8 cellular contexts compared by ENCODE assay signal in genomic region chr4:78059524-78059889, GRCh38. TPM values are rescaled to one million over a fixed set of nuclear protein-coding genes. Genes with fewer than 3 reads are reported as not detected.
A peak's percentile ranks its signal among the peaks of the same experiment; 100 is the strongest.
DNase-seq lines count a peak whose midpoint lies in the region; ATAC-seq and TF ChIP-seq lines count a peak whose summit lies in the region.

No MANE protein-coding gene starts in this region.

- peaks cover 61% of the 10 kb centered on the region for H3K27me3 Mint-ChIP-seq in activated CD4-positive, alpha-beta T cell treated with anti-CD3 and anti-CD28 coated beads for 36 hours
- peaks cover 74% of the 10 kb centered on the region for H3K27me3 Mint-ChIP-seq in dendritic cell treated with granulocyte-macrophage colony-stimulating factor and Interleukin-4, amounts not matched to agents 40 ng/mL and 50 ng/mL, for 4 days
- peaks cover 76% of the 10 kb centered on the region for H3K27me3 Mint-ChIP-seq in stimulated activated naive CD8-positive, alpha-beta T cell treated with anti-CD3 and anti-CD28 coated beads, Interleukin-15, Interleukin-2, amounts not matched to agents 100 ng/mL and 50 ng/mL, for 24 hours

- H3K9me2 ChIP-seq in MM.1S (replicated peaks; ENCODE audit: insufficient read depth, low read length), result no peaks in the 10 kb centered on the region

- POLR2A ChIA-PET in activated CD4-positive, alpha-beta T cell treated with anti-CD3 and anti-CD28 coated beads for 36 hours (lab: Charles Lee), result no interaction called here

- CTCF ChIA-PET in activated CD4-positive, alpha-beta T cell treated with anti-CD3 and anti-CD28 coated beads for 36 hours (lab: Charles Lee), result interaction anchor here (0.6 to 2.7 kb wide), 11 partner anchors 9 to 793 kb away, joined by 3 to 17 read pairs (median 4); no protein-coding TSS in a partner anchor

- H3K4me2 ChIP-seq in MM.1S (ENCODE audit: low read depth, low read length), result peak overlapping the region; percentile 97

- peak; percentile 53 for DNase-seq in activated CD4-positive, alpha-beta T cell treated with anti-CD3 and anti-CD28 coated beads for 36 hours
- DNase-seq in activated CD4-positive, alpha-beta T cell treated with anti-CD3 and anti-CD28 coated beads for 4 hours, result no peak
- DNase-seq in MM.1S, result peak; percentile 52
- DNase-seq in RWPE2 (ENCODE audit: low spot score), result no peak
- peak; percentile 88 for DNase-seq in kidney tubule cell (ENCODE audit: low spot score)
- no peak for DNase-seq in central memory CD4-positive, alpha-beta T cell

- H2AFZ ChIP-seq in MM.1S (ENCODE audit: low read length), result peak overlapping the region; percentile 59; the same call in 1 of the 2 replicates

- no peaks in the 10 kb centered on the region for H3K36me3 Mint-ChIP-seq in activated CD4-positive, alpha-beta T cell treated with anti-CD3 and anti-CD28 coated beads for 36 hours (ENCODE audit: low read depth)
- no peaks in the 10 kb centered on the region for H3K36me3 Mint-ChIP-seq in dendritic cell treated with granulocyte-macrophage colony-stimulating factor and Interleukin-4, amounts not matched to agents 40 ng/mL and 50 ng/mL, for 4 days (ENCODE audit: low read depth)
- no peaks in the 10 kb centered on the region for H3K36me3 Mint-ChIP-seq in stimulated activated naive CD8-positive, alpha-beta T cell treated with anti-CD3 and anti-CD28 coated beads, Interleukin-15, Interleukin-2, amounts not matched to agents 100 ng/mL and 50 ng/mL, for 24 hours (ENCODE audit: low read depth)

- 0 out of 2 replicates have a peak, but pooled peaks cover 4% of the 10 kb centered on the region for H3K27me3 ChIP-seq in MM.1S (replicated peaks; ENCODE audit: insufficient read depth, low read length)
- H3K27me3 ChIP-seq in RWPE2 (ENCODE audit: insufficient read depth, poor library complexity, severe bottlenecking), result no peaks in the 10 kb centered on the region

- H3K4me1 ChIP-seq in MM.1S (ENCODE audit: low read length), result no peaks in the 10 kb centered on the region
- H3K4me1 ChIP-seq in RWPE2 (ENCODE audit: insufficient read depth, poor library complexity, severe bottlenecking), result peaks cover 9% of the 10 kb centered on the region

- TF ChIP-seq CTCF in MM.1S (IDR thresholded peaks at IDR 0.05; ENCODE audit: low read length) (peak; percentile 55), RWPE2 (IDR thresholded peaks at IDR 0.05; ENCODE audit: poor library complexity, severe bottlenecking) (peak; percentile 42)

- H3K4me1 Mint-ChIP-seq in activated CD4-positive, alpha-beta T cell treated with anti-CD3 and anti-CD28 coated beads for 36 hours, result peaks cover 24% of the 10 kb centered on the region
- H3K4me1 Mint-ChIP-seq in dendritic cell treated with granulocyte-macrophage colony-stimulating factor and Interleukin-4, amounts not matched to agents 40 ng/mL and 50 ng/mL, for 4 days (ENCODE audit: low read depth), result peaks cover 27% of the 10 kb centered on the region
- H3K4me1 Mint-ChIP-seq in stimulated activated naive CD8-positive, alpha-beta T cell treated with anti-CD3 and anti-CD28 coated beads, Interleukin-15, Interleukin-2, amounts not matched to agents 100 ng/mL and 50 ng/mL, for 24 hours (ENCODE audit: low read depth), result peaks cover 46% of the 10 kb centered on the region

- H3K27ac Mint-ChIP-seq in activated CD4-positive, alpha-beta T cell treated with anti-CD3 and anti-CD28 coated beads for 36 hours, result no peak overlapping the region
- no peak overlapping the region for H3K27ac Mint-ChIP-seq in dendritic cell treated with granulocyte-macrophage colony-stimulating factor and Interleukin-4, amounts not matched to agents 40 ng/mL and 50 ng/mL, for 4 days
- no peak overlapping the region for H3K27ac Mint-ChIP-seq in stimulated activated naive CD8-positive, alpha-beta T cell treated with anti-CD3 and anti-CD28 coated beads, Interleukin-15, Interleukin-2, amounts not matched to agents 100 ng/mL and 50 ng/mL, for 24 hours

- no peaks in the 10 kb centered on the region for H3F3A ChIP-seq in MM.1S (ENCODE audit: insufficient read depth, low read length)

- no peaks in the 10 kb centered on the region for H3K9me3 Mint-ChIP-seq in activated CD4-positive, alpha-beta T cell treated with anti-CD3 and anti-CD28 coated beads for 36 hours (ENCODE audit: low read depth)
- H3K9me3 Mint-ChIP-seq in dendritic cell treated with granulocyte-macrophage colony-stimulating factor and Interleukin-4, amounts not matched to agents 40 ng/mL and 50 ng/mL, for 4 days, result no peaks in the 10 kb centered on the region
- no peaks in the 10 kb centered on the region for H3K9me3 Mint-ChIP-seq in stimulated activated naive CD8-positive, alpha-beta T cell treated with anti-CD3 and anti-CD28 coated beads, Interleukin-15, Interleukin-2, amounts not matched to agents 100 ng/mL and 50 ng/mL, for 24 hours

- no peak overlapping the region for H3K27ac ChIP-seq in MM.1S (ENCODE audit: low read length)
- no peak overlapping the region for H3K27ac ChIP-seq in RWPE2 (ENCODE audit: poor library complexity, severe bottlenecking)

- intact Hi-C loops in activated CD4-positive, alpha-beta T cell treated with anti-CD3 and anti-CD28 coated beads for 36 hours (cut with DNase I, micrococcal nuclease), result loop anchor here (2.0 to 10.0 kb wide), 5 partner anchors 102 to 803 kb away; no protein-coding TSS in a partner anchor
- intact Hi-C loops in dendritic cell treated with granulocyte-macrophage colony-stimulating factor and Interleukin-4, amounts not matched to agents 40 ng/mL and 50 ng/mL, for 4 days (cut with micrococcal nuclease), result no loop called here

- peak overlapping the region; percentile 20; the same call in 1 of the 2 replicates for H3K9ac ChIP-seq in MM.1S (ENCODE audit: low read length)

- peak overlapping the region; percentile 77 for H3K4me3 ChIP-seq in MM.1S (ENCODE audit: low read length)
- H3K4me3 ChIP-seq in RWPE2 (ENCODE audit: severe bottlenecking), result peak overlapping the region; percentile 43

- H3K36me3 ChIP-seq in MM.1S (replicated peaks; ENCODE audit: insufficient read depth, low read length) (no peaks in the 10 kb centered on the region), RWPE2 (ENCODE audit: low read depth) (no peaks in the 10 kb centered on the region)

- H4K20me1 ChIP-seq in MM.1S (ENCODE audit: insufficient read depth, low read length), result no peaks in the 10 kb centered on the region

- H3K79me2 ChIP-seq in MM.1S (ENCODE audit: low read length), result no peaks in the 10 kb centered on the region

- ATAC-seq in activated CD4-positive, alpha-beta T cell treated with anti-CD3 and anti-CD28 coated beads for 36 hours, result no peak
- no peak for ATAC-seq in RWPE2 (ENCODE audit: low read depth)

- H3K4me3 Mint-ChIP-seq in activated CD4-positive, alpha-beta T cell treated with anti-CD3 and anti-CD28 coated beads for 36 hours, result peak overlapping the region; percentile 72
- peak overlapping the region; percentile 26 for H3K4me3 Mint-ChIP-seq in dendritic cell treated with granulocyte-macrophage colony-stimulating factor and Interleukin-4, amounts not matched to agents 40 ng/mL and 50 ng/mL, for 4 days
- H3K4me3 Mint-ChIP-seq in stimulated activated naive CD8-positive, alpha-beta T cell treated with anti-CD3 and anti-CD28 coated beads, Interleukin-15, Interleukin-2, amounts not matched to agents 100 ng/mL and 50 ng/mL, for 24 hours, result peak overlapping the region; percentile 89

- H3K9me3 ChIP-seq in MM.1S (replicated peaks; ENCODE audit: insufficient read depth, low read length) (no peaks in the 10 kb centered on the region), RWPE2 (ENCODE audit: severe bottlenecking) (no peaks in the 10 kb centered on the region)

RNA-seq across cellular contexts. Expression of gene FRAS1, which starts 2.4 kb away (rescaled TPM):
- total RNA-seq in activated CD4-positive, alpha-beta T cell treated with anti-CD3 and anti-CD28 coated beads for 36 hours, result under 1 TPM in 1 of 2 experiments, not detected in 1; 0.09 TPM

Comparison
In these comparisons a context has a peak if more than half of its experiments do, and no peak if none do; other contexts are left out.
1. DNase-seq: peak in activated CD4-positive, alpha-beta T cell treated with anti-CD3 and anti-CD28 coated beads for 36 hours (single experiment), MM.1S (single experiment) and kidney tubule cell (single experiment); none in activated CD4-positive, alpha-beta T cell treated with anti-CD3 and anti-CD28 coated beads for 4 hours (0 of 2), RWPE2 (single experiment) and central memory CD4-positive, alpha-beta T cell (single experiment).
2. H3K4me3 Mint-ChIP-seq: peak in every context shown above with its lines; median percentile 89 in stimulated activated naive CD8-positive, alpha-beta T cell treated with anti-CD3 and anti-CD28 coated beads, Interleukin-15, Interleukin-2, amounts not matched to agents 100 ng/mL and 50 ng/mL, for 24 hours; 72 in activated CD4-positive, alpha-beta T cell treated with anti-CD3 and anti-CD28 coated beads for 36 hours; 26 in dendritic cell treated with granulocyte-macrophage colony-stimulating factor and Interleukin-4, amounts not matched to agents 40 ng/mL and 50 ng/mL, for 4 days.